ENCODE assay signal across 10 cellular contexts in genomic region chr2:111116016-111116746, GRCh38. TPM values are rescaled to one million over a fixed set of nuclear protein-coding genes. Genes with fewer than 3 reads are reported as not detected.
DNase-seq lines count a peak whose midpoint lies in the region; ATAC-seq lines count a peak whose summit lies in the region.
"Had no signal": no experiment of that assay in that cellular context is flagged by ENCODE, and none has a peak within 500 bp of the region (broad histone marks: within the 10 kb centered on the region; RNA-seq: fewer than 3 reads in every experiment).

No MANE protein-coding gene starts in this region.

- peaks cover 50% of the 10 kb centered on the region for H3K4me1 Mint-ChIP-seq in activated CD4-positive, alpha-beta T cell treated with anti-CD3 and anti-CD28 coated beads for 36 hours
- peaks cover 35% of the 10 kb centered on the region in 2 donors for H3K4me1 Mint-ChIP-seq in effector memory CD8-positive, alpha-beta T cell (ENCODE audit: low read depth in 2 of 2)

- peak; percentile 11 for ATAC-seq in activated CD4-positive, alpha-beta T cell treated with anti-CD3 and anti-CD28 coated beads for 36 hours
- ATAC-seq in GM18868 (IDR thresholded peaks at IDR 0.05; ENCODE audit: unreplicated experiment) (peak; percentile 36), HG03460 (IDR thresholded peaks at IDR 0.05; ENCODE audit: unreplicated experiment) (peak; percentile 35), HG02588 (IDR thresholded peaks at IDR 0.05; ENCODE audit: unreplicated experiment) (no peak)
- ATAC-seq in effector memory CD8-positive, alpha-beta T cell (replicated peaks), result no peak

- no peaks in the 10 kb centered on the region for H3K36me3 Mint-ChIP-seq in activated CD4-positive, alpha-beta T cell treated with anti-CD3 and anti-CD28 coated beads for 36 hours (ENCODE audit: low read depth)
- H3K36me3 Mint-ChIP-seq in effector memory CD8-positive, alpha-beta T cell (ENCODE audit: insufficient read depth), result peaks cover 20% of the 10 kb centered on the region

- CTCF ChIA-PET in activated CD4-positive, alpha-beta T cell treated with anti-CD3 and anti-CD28 coated beads for 36 hours (lab: Charles Lee), result interaction anchor here (0.6 to 0.9 kb wide), 3 partner anchors 17 to 254 kb away, joined by 3 read pairs; no protein-coding TSS in a partner anchor

- H3K4me3 Mint-ChIP-seq in activated CD4-positive, alpha-beta T cell treated with anti-CD3 and anti-CD28 coated beads for 36 hours, result peak overlapping the region; percentile 14
- peak overlapping the region; percentile 95 to 97 for H3K4me3 Mint-ChIP-seq in effector memory CD8-positive, alpha-beta T cell

- DNase-seq in activated CD4-positive, alpha-beta T cell treated with anti-CD3 and anti-CD28 coated beads for 36 hours, result peak; percentile 70
- DNase-seq in activated CD4-positive, alpha-beta T cell treated with anti-CD3 and anti-CD28 coated beads, Interleukin-2, amount 50 U/mL, for 1 hour, result no peak
- no peak for DNase-seq in effector memory CD8-positive, alpha-beta T cell
- no peak for DNase-seq in GM19240 (ENCODE audit: insufficient read length, low spot score)
- DNase-seq in 8988T, result no peak
- DNase-seq: NCI-H1417 treated with DMSO at 0.1 percent for 48 hours had no signal

- H3K27me3 Mint-ChIP-seq in activated CD4-positive, alpha-beta T cell treated with anti-CD3 and anti-CD28 coated beads for 36 hours, result peaks cover 39% of the 10 kb centered on the region
- peaks cover 63 to 75% of the 10 kb centered on the region in 2 donors for H3K27me3 Mint-ChIP-seq in effector memory CD8-positive, alpha-beta T cell

- H3K9me3 Mint-ChIP-seq in activated CD4-positive, alpha-beta T cell treated with anti-CD3 and anti-CD28 coated beads for 36 hours (ENCODE audit: low read depth), result no peaks in the 10 kb centered on the region
- H3K9me3 Mint-ChIP-seq in effector memory CD8-positive, alpha-beta T cell, result no peaks in the 10 kb centered on the region
- H3K9me3 Mint-ChIP-seq: central memory CD8-positive, alpha-beta T cell had no signal

- POLR2A ChIA-PET in activated CD4-positive, alpha-beta T cell treated with anti-CD3 and anti-CD28 coated beads for 36 hours (lab: Charles Lee), result no interaction called here

- H3K27ac Mint-ChIP-seq in activated CD4-positive, alpha-beta T cell treated with anti-CD3 and anti-CD28 coated beads for 36 hours, result peak overlapping the region; percentile 76
- H3K27ac Mint-ChIP-seq in effector memory CD8-positive, alpha-beta T cell, result no peak overlapping the region

- intact Hi-C loops in activated CD4-positive, alpha-beta T cell treated with anti-CD3 and anti-CD28 coated beads for 36 hours (cut with DNase I, micrococcal nuclease), result loop anchor here (1.0 to 10.0 kb wide), 7 partner anchors 15 to 589 kb away; no protein-coding TSS in a partner anchor

RNA-seq across cellular contexts. Expression of gene BCL2L11, which starts 4.5 kb away (rescaled TPM):
- 10 to 100 TPM; 18.2 to 28.6 TPM for total RNA-seq in activated CD4-positive, alpha-beta T cell treated with anti-CD3 and anti-CD28 coated beads for 36 hours

Comparison
In these comparisons a context has a peak if more than half of its experiments do, and no peak if none do; other contexts are left out.
1. ATAC-seq: peak in activated CD4-positive, alpha-beta T cell treated with anti-CD3 and anti-CD28 coated beads for 36 hours (single experiment), GM18868 (single experiment) and HG03460 (single experiment); none in effector memory CD8-positive, alpha-beta T cell (single experiment) and HG02588 (single experiment).